Comparison of ENCODE assay signal across 22 cellular contexts in the genomic region with DNA sequence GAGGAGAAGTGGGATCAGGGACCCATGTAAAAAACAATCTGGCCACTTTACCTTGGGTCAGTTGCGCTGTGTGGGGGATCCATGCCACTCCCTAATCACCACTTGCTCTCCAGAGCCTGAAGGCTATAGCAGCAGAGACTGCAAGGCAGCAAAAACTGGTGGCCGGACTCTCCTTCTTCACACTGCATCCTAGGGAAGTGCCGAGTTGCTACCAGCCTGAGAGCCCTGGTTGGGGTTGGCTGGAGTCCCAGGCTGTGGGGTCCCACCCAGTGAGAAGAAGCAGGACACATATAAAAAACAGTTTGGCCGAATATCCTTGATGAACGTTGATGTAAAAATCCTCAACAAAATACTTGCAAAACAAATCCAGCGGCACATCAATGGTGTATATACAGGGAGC.
"Had no signal": no experiment of that assay in that cellular context is flagged by ENCODE, and none has a peak within 500 bp of the region (broad histone marks: within the 10 kb centered on the region; RNA-seq: fewer than 3 reads in every experiment).

No MANE protein-coding gene starts in this region.

- H3K27me3 ChIP-seq: body of pancreas had no signal

- H3K27ac ChIP-seq: body of pancreas had no signal

- H3K9me3 ChIP-seq: body of pancreas had no signal

- DNase-seq: activated CD4-positive, alpha-beta T cell treated with anti-CD3 and anti-CD28 coated beads for 48 hours; activated CD4-positive, alpha-beta T cell treated with anti-CD3 and anti-CD28 coated beads, Interleukin-2, amount 50 U/mL, for 4 hours; activated CD4-positive, CD25-positive, alpha-beta regulatory T cell treated with anti-CD3 and anti-CD28 coated beads, Interleukin-2, amount 50 U/mL, for 72 hours; activated CD8-positive, alpha-beta memory T cell treated with anti-CD3 and anti-CD28 coated beads, Interleukin-2, amount 50 U/mL, for 48 hours; activated CD8-positive, alpha-beta T cell treated with anti-CD3 and anti-CD28 coated beads, Interleukin-2, amount 10 ng/mL, durations not matched to agents 7 days and 5 days; activated effector memory CD4-positive, alpha-beta T cell treated with Interleukin-2 at 50 U/mL for 16 hours; activated naive CD4-positive, alpha-beta T cell; activated T-cell treated with anti-CD3 and anti-CD28 coated beads, Interleukin-2, amount 50 U/mL, for 1 hour; body of pancreas; central memory CD4-positive, alpha-beta T cell; Karpas-422; MM.1S; NCI-H1105 treated with DMSO at 0.1 percent for 48 hours; NCI-H1436 treated with DMSO at 0.1 percent for 48 hours; NCI-H1930; NCI-H345; NCI-H510A; NCI-H526 treated with DMSO at 0.1 percent for 48 hours; NCI-H82; RPMI8226; SHP77 had no signal

- H3K4me1 ChIP-seq: body of pancreas had no signal

- H3K4me3 ChIP-seq: body of pancreas, K562 had no signal

- ATAC-seq: activated CD8-positive, alpha-beta T cell treated with anti-CD3 and anti-CD28 coated beads, Interleukin-2, amount 10 ng/mL, durations not matched to agents 7 days and 5 days; body of pancreas; K562 had no signal
